ENCODE assay signal across 8 cellular contexts in genomic region chr16:29862383-29862883, GRCh38. TPM values are rescaled to one million over a fixed set of nuclear protein-coding genes. Genes with fewer than 3 reads are reported as not detected.
DNase-seq lines count a peak whose midpoint lies in the region; ATAC-seq and TF ChIP-seq lines count a peak whose summit lies in the region.

No MANE protein-coding gene starts in this region.

- ATAC-seq in GM18870 (IDR thresholded peaks at IDR 0.05; ENCODE audit: unreplicated experiment): peak; percentile 8
- ATAC-seq in RWPE2 (ENCODE audit: low read depth): peak; percentile 7; the same call in 2 of the 3 replicates
- ATAC-seq in naive thymus-derived CD4-positive, alpha-beta T cell: no peak
- no peak for ATAC-seq in GM21619 (IDR thresholded peaks at IDR 0.05; ENCODE audit: unreplicated experiment)
- no peak for ATAC-seq in HG03571 (IDR thresholded peaks at IDR 0.05; ENCODE audit: unreplicated experiment)

- H3K27me3 Mint-ChIP-seq in naive thymus-derived CD4-positive, alpha-beta T cell: no peaks in the 10 kb centered on the region

- TF ChIP-seq CTCF in AG09319 (IDR thresholded peaks at IDR 0.05; ENCODE audit: low read depth, low read length) (peak; percentile 35), RWPE2 (IDR thresholded peaks at IDR 0.05; ENCODE audit: poor library complexity, severe bottlenecking) (no peak), epithelial cell of proximal tubule (conservative IDR thresholded peaks at IDR 0.05; ENCODE audit: low read depth, low read length) (peak; percentile 36)

- H3K36me3 Mint-ChIP-seq in naive thymus-derived CD4-positive, alpha-beta T cell: peaks cover 0 to 23% (median 5%) of the 10 kb centered on the region in 5 donors

- CTCF ChIA-PET in naive thymus-derived CD4-positive, alpha-beta T cell (lab: Charles Lee): interaction anchor here (0.6 to 1.0 kb wide), 2 partner anchors 134 to 250 kb away, joined by 4 to 6 read pairs; no protein-coding TSS in a partner anchor

- DNase-seq in AG09319 (ENCODE audit: extremely low read depth, low read depth): no peak
- DNase-seq in RWPE2 (ENCODE audit: low spot score): no peak
- no peak for DNase-seq in epithelial cell of proximal tubule (ENCODE audit: low read depth)
- no peak for DNase-seq in naive thymus-derived CD4-positive, alpha-beta T cell
- no peak for DNase-seq in DMS153 (lab: John Stamatoyannopoulos, UW)

- peak overlapping the region; percentile 82 to 100 (median 93) for H3K27ac Mint-ChIP-seq in naive thymus-derived CD4-positive, alpha-beta T cell

- no peaks in the 10 kb centered on the region for H3K9me3 ChIP-seq in RWPE2 (ENCODE audit: severe bottlenecking)
- H3K9me3 ChIP-seq in naive thymus-derived CD4-positive, alpha-beta T cell (ENCODE audit: control insufficient read depth in 2 of 3, low read length in 3 of 3): no peaks in the 10 kb centered on the region

- peak overlapping the region; percentile 83 to 100 (median 96) for H3K4me3 Mint-ChIP-seq in naive thymus-derived CD4-positive, alpha-beta T cell

- H3K27ac ChIP-seq in RWPE2 (ENCODE audit: poor library complexity, severe bottlenecking): peak overlapping the region; percentile 50
- H3K27ac ChIP-seq in naive thymus-derived CD4-positive, alpha-beta T cell (ENCODE audit: low read depth, low read length): peak overlapping the region; percentile 90

- peak overlapping the region; percentile 77 for H3K4me3 ChIP-seq in RWPE2 (ENCODE audit: severe bottlenecking)
- H3K4me3 ChIP-seq in epithelial cell of proximal tubule (ENCODE audit: low read depth, low read length): peak overlapping the region; percentile 95
- peak overlapping the region; percentile 66 for H3K4me3 ChIP-seq in naive thymus-derived CD4-positive, alpha-beta T cell (ENCODE audit: low read length)

- H3K27me3 ChIP-seq in RWPE2 (ENCODE audit: insufficient read depth, poor library complexity, severe bottlenecking): no peaks in the 10 kb centered on the region
- H3K27me3 ChIP-seq in naive thymus-derived CD4-positive, alpha-beta T cell (ENCODE audit: control insufficient read depth in 2 of 2, insufficient read depth in 2 of 2, low read length in 2 of 2): no peaks in the 10 kb centered on the region

- H3K4me1 Mint-ChIP-seq in naive thymus-derived CD4-positive, alpha-beta T cell: peaks cover 12 to 35% (median 26%) of the 10 kb centered on the region in 7 donors

- intact Hi-C loops in naive thymus-derived CD4-positive, alpha-beta T cell (cut with micrococcal nuclease): loop anchor here in 1 of 2 donors (2.0 to 5.0 kb wide), 3 partner anchors 40 to 160 kb away; partner anchors contain the start of gene ASPHD1

- H3K4me1 ChIP-seq in RWPE2 (ENCODE audit: insufficient read depth, poor library complexity, severe bottlenecking): no peaks in the 10 kb centered on the region
- H3K4me1 ChIP-seq in naive thymus-derived CD4-positive, alpha-beta T cell (ENCODE audit: control insufficient read depth in 2 of 2, insufficient read depth in 2 of 2, low read length in 2 of 2): peaks cover 13 to 17% of the 10 kb centered on the region in 2 donors

- peaks cover 6% of the 10 kb centered on the region for H3K36me3 ChIP-seq in RWPE2 (ENCODE audit: low read depth)
- peaks cover 0 to 42% (median 7%) of the 10 kb centered on the region in 3 experiments for H3K36me3 ChIP-seq in naive thymus-derived CD4-positive, alpha-beta T cell (ENCODE audit: control insufficient read depth in 2 of 3, insufficient read depth in 3 of 3, low read length in 3 of 3)

- POLR2A ChIA-PET in naive thymus-derived CD4-positive, alpha-beta T cell (lab: Charles Lee): interaction anchor here (1.0 to 3.5 kb wide), 8 partner anchors 12 to 133 kb away, joined by 3 to 11 read pairs (median 4); partner anchors contain the start of genes HIRIP3, INO80E, MAZ and TAOK2

- H3K9me3 Mint-ChIP-seq in naive thymus-derived CD4-positive, alpha-beta T cell: no peaks in the 10 kb centered on the region

RNA-seq across cellular contexts. Expression of gene CDIPT, which starts 0.6 kb away (rescaled TPM):
- total RNA-seq in epithelial cell of proximal tubule: 79.0 and 83.3 TPM in 2 replicates
- 10 to 100 TPM; 36.5 to 92.0 (median 69.9) TPM for total RNA-seq in naive thymus-derived CD4-positive, alpha-beta T cell
- polyA plus RNA-seq in naive thymus-derived CD4-positive, alpha-beta T cell: 100 to 1,000 TPM in 1 of 2 donors, 10 to 100 TPM in 1; 96.3 to 127 TPM

RNA-seq across cellular contexts. Expression of gene SEZ6L2, which starts 36.9 kb away (rescaled TPM):
- total RNA-seq in epithelial cell of proximal tubule: 2.2 and 12.8 TPM in 2 replicates
- total RNA-seq in naive thymus-derived CD4-positive, alpha-beta T cell: under 1 TPM in 1 of 5 experiments, not detected in 4; 0.19 TPM
- polyA plus RNA-seq in naive thymus-derived CD4-positive, alpha-beta T cell: not detected

RNA-seq across cellular contexts. Expression of gene ASPHD1, which starts 37.9 kb away (rescaled TPM):
- 11.1 and 14.2 TPM in 2 replicates for total RNA-seq in epithelial cell of proximal tubule
- total RNA-seq in naive thymus-derived CD4-positive, alpha-beta T cell: under 1 TPM in 1 of 5 experiments, not detected in 4; 0.27 TPM
- polyA plus RNA-seq in naive thymus-derived CD4-positive, alpha-beta T cell: not detected

RNA-seq across cellular contexts. Expression of gene MVP, which starts 42.2 kb away (rescaled TPM):
- total RNA-seq in epithelial cell of proximal tubule: 179 and 205 TPM in 2 replicates
- 100 to 1,000 TPM; 130 to 221 (median 150) TPM for total RNA-seq in naive thymus-derived CD4-positive, alpha-beta T cell
- 100 to 1,000 TPM; 118 to 183 TPM for polyA plus RNA-seq in naive thymus-derived CD4-positive, alpha-beta T cell

RNA-seq across cellular contexts. Expression of gene PAGR1, which starts 46.5 kb away (rescaled TPM):
- 62.3 and 63.2 TPM in 2 replicates for total RNA-seq in epithelial cell of proximal tubule
- total RNA-seq in naive thymus-derived CD4-positive, alpha-beta T cell: 10 to 100 TPM; 17.5 to 42.0 (median 25.7) TPM
- 10 to 100 TPM; 54.0 to 62.6 TPM for polyA plus RNA-seq in naive thymus-derived CD4-positive, alpha-beta T cell

Comparison
In these comparisons a context has a peak if more than half of its experiments do, and no peak if none do; other contexts are left out.
1. ATAC-seq: peak in GM18870 (single experiment) and RWPE2 (single experiment); none in naive thymus-derived CD4-positive, alpha-beta T cell (single experiment), GM21619 (single experiment) and HG03571 (single experiment).
2. Peak in every context shown above with its lines, with median percentiles within 50 percentile points of each other: H3K4me3 ChIP-seq.